Comparison of ENCODE assay signal across 1 cellular context in the genomic region with DNA sequence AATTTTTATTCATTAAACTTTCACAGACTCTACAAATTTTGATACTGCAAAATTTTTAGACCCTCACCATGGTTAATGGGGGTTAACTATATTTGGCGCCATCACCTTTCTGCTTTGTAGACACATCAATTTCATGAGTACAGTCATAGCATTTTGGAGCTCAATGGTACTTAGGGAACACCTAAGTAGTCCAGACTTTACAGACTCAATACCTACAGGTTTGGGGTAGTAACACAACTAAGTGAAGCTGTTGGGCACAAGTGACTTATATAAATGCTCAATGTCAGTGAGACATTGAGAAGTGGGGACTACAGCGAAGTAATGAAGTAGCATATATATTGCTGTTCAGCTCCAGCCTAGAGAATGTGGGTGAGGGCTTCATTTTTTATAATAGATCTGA.
TF ChIP-seq lines count a peak whose summit lies in the region.

No MANE protein-coding gene starts in this region.

TF ChIP-seq in A549, 52 proteins besides CTCF, POLR2A, EP300 and RAD21 (continued from another document):
- TF ChIP-seq, protein P1, sequence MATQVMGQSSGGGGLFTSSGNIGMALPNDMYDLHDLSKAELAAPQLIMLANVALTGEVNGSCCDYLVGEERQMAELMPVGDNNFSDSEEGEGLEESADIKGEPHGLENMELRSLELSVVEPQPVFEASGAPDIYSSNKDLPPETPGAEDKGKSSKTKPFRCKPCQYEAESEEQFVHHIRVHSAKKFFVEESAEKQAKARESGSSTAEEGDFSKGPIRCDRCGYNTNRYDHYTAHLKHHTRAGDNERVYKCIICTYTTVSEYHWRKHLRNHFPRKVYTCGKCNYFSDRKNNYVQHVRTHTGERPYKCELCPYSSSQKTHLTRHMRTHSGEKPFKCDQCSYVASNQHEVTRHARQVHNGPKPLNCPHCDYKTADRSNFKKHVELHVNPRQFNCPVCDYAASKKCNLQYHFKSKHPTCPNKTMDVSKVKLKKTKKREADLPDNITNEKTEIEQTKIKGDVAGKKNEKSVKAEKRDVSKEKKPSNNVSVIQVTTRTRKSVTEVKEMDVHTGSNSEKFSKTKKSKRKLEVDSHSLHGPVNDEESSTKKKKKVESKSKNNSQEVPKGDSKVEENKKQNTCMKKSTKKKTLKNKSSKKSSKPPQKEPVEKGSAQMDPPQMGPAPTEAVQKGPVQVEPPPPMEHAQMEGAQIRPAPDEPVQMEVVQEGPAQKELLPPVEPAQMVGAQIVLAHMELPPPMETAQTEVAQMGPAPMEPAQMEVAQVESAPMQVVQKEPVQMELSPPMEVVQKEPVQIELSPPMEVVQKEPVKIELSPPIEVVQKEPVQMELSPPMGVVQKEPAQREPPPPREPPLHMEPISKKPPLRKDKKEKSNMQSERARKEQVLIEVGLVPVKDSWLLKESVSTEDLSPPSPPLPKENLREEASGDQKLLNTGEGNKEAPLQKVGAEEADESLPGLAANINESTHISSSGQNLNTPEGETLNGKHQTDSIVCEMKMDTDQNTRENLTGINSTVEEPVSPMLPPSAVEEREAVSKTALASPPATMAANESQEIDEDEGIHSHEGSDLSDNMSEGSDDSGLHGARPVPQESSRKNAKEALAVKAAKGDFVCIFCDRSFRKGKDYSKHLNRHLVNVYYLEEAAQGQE (IDR thresholded peaks at IDR 0.05): no peak
- TF ChIP-seq, protein P2, sequence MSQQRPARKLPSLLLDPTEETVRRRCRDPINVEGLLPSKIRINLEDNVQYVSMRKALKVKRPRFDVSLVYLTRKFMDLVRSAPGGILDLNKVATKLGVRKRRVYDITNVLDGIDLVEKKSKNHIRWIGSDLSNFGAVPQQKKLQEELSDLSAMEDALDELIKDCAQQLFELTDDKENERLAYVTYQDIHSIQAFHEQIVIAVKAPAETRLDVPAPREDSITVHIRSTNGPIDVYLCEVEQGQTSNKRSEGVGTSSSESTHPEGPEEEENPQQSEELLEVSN (IDR thresholded peaks at IDR 0.05; ENCODE audit: borderline replicate concordance, low read depth): no peak
- TF ChIP-seq MAFK (IDR thresholded peaks at IDR 0.05; ENCODE audit: partially characterized antibody): no peak
- TF ChIP-seq TFCP2L1 (CRISPR knock-in tag; IDR thresholded peaks at IDR 0.05): no peak
- TF ChIP-seq CBX8 (IDR thresholded peaks at IDR 0.05): no peak
- no peak for TF ChIP-seq CBX2 (IDR thresholded peaks at IDR 0.05; ENCODE audit: borderline replicate concordance, low read depth)
- no peak for TF ChIP-seq RARB (CRISPR knock-in tag; IDR thresholded peaks at IDR 0.05)
- no peak for TF ChIP-seq JUNB (IDR thresholded peaks at IDR 0.05)
- no peak for TF ChIP-seq JUN (IDR thresholded peaks at IDR 0.05)
- TF ChIP-seq, protein P3, sequence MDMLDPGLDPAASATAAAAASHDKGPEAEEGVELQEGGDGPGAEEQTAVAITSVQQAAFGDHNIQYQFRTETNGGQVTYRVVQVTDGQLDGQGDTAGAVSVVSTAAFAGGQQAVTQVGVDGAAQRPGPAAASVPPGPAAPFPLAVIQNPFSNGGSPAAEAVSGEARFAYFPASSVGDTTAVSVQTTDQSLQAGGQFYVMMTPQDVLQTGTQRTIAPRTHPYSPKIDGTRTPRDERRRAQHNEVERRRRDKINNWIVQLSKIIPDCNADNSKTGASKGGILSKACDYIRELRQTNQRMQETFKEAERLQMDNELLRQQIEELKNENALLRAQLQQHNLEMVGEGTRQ (IDR thresholded peaks at IDR 0.05): no peak
- TF ChIP-seq RFX5 (IDR thresholded peaks at IDR 0.05): no peak
- TF ChIP-seq MAZ (IDR thresholded peaks at IDR 0.05; ENCODE audit: borderline replicate concordance, low read depth, low read length): no peak
- TF ChIP-seq, protein P4, sequence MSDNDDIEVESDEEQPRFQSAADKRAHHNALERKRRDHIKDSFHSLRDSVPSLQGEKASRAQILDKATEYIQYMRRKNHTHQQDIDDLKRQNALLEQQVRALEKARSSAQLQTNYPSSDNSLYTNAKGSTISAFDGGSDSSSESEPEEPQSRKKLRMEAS (IDR thresholded peaks at IDR 0.05): no peak
